In the genomic region with DNA sequence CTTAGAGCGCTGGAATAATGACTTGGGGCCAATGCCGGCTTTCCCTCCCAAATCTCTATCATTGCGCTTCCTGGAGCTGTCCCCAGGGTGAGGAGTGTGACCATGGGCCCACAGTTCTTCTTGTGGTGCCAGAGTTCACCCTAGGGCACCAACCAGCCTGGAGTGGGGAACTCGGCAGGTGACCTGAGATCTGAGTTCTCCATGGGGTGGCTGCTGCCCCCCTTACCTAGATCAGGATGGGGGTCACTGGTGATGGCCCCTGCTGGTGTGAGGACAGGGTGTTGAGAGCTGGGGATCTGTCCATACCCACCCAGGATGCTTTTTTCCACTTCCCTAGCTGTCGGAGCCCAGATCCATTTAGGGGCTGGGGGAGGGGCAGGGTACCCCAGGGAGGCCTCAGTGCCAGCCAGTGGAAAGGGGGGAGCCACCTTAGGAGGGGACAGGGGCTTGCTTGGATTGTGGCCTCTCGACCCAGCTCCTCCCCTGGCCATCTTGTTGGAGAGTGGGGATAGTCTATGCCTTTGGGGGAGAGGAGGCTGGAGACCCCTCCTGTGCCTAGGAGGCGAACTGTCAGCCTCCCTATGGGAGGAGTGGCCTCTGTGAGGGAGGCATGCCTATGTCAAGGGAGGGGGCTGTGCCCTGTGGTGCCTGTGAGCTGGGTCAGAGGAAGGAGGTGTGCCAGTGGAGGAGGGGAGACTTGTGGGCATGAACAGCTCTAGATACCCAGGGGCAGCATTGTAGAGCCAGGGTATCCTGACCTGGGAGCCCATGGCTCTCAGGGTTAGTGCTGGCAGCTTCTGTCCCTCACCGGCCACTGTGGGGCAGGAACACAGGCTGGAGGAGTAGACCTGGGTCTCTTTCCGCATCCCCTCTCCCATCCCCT, we compare ENCODE assay signal across 14 cellular contexts. TPM values are rescaled to one million over a fixed set of nuclear protein-coding genes. Genes with fewer than 3 reads are reported as not detected.
DNase-seq lines count a peak whose midpoint lies in the region; TF ChIP-seq lines count a peak whose summit lies in the region.
"Had no signal": no experiment of that assay in that cellular context is flagged by ENCODE, and none has a peak within 500 bp of the region (broad histone marks: within the 10 kb centered on the region; RNA-seq: fewer than 3 reads in every experiment).

No MANE protein-coding gene starts in this region.

- DNase-seq in T-helper 2 cell treated with Interferon-gamma antibody and Interleukin-4, amounts not matched to agents 5 μg/mL and 100 μg/mL, for 36 hours (ENCODE audit: low spot score), result no peak
- DNase-seq in T-helper 2 cell, result no peak
- no peak for DNase-seq in endodermal cell
- peak; percentile 64 for DNase-seq in sigmoid colon
- no peak for DNase-seq in NCI-H187 (lab: John Stamatoyannopoulos, UW)
- DNase-seq in glomerular visceral epithelial cell (ENCODE audit: extremely low spot score), result no peak
- DNase-seq in foreskin fibroblast, result no peak
- DNase-seq: activated naive CD4-positive, alpha-beta T cell treated with anti-CD3 and anti-CD28 coated beads for 36 hours; GOT3; kidney; NCI-H2107 had no signal

- H3K4me3 ChIP-seq in endodermal cell (ENCODE audit: low read length), result no peak overlapping the region
- no peak overlapping the region for H3K4me3 ChIP-seq in sigmoid colon
- no peak overlapping the region for H3K4me3 ChIP-seq in foreskin fibroblast (ENCODE audit: low read depth in 1 of 2, low read length in 2 of 2)

- no peaks in the 10 kb centered on the region for H3K9me3 Mint-ChIP-seq in T-helper 2 cell treated with Interferon-gamma antibody and Interleukin-4, amounts not matched to agents 5 μg/mL and 100 μg/mL, for 36 hours
- H3K9me3 Mint-ChIP-seq in IgD-negative memory B cell (no peaks in the 10 kb centered on the region), endodermal cell (no peaks in the 10 kb centered on the region)
- H3K9me3 Mint-ChIP-seq: activated naive CD4-positive, alpha-beta T cell treated with anti-CD3 and anti-CD28 coated beads for 36 hours; stimulated activated naive CD8-positive, alpha-beta T cell treated with anti-CD3 and anti-CD28 coated beads, Interleukin-15, Interleukin-2, amounts not matched to agents 100 ng/mL and 50 ng/mL, for 24 hours had no signal

- H3K36me3 Mint-ChIP-seq in T-helper 2 cell treated with Interferon-gamma antibody and Interleukin-4, amounts not matched to agents 5 μg/mL and 100 μg/mL, for 36 hours (ENCODE audit: low read depth), result no peaks in the 10 kb centered on the region
- H3K36me3 Mint-ChIP-seq in IgD-negative memory B cell (peaks cover 2% of the 10 kb centered on the region), endodermal cell (ENCODE audit: low read depth) (no peaks in the 10 kb centered on the region)

- peak overlapping the region; percentile 37 for H3K4me3 Mint-ChIP-seq in T-helper 2 cell treated with Interferon-gamma antibody and Interleukin-4, amounts not matched to agents 5 μg/mL and 100 μg/mL, for 36 hours
- H3K4me3 Mint-ChIP-seq in IgD-negative memory B cell (peak overlapping the region; percentile 58 to 89 (median 78)), endodermal cell (peak overlapping the region; percentile 26)
- H3K4me3 Mint-ChIP-seq: stimulated activated naive CD8-positive, alpha-beta T cell treated with anti-CD3 and anti-CD28 coated beads, Interleukin-15, Interleukin-2, amounts not matched to agents 100 ng/mL and 50 ng/mL, for 24 hours had no signal

- no peak overlapping the region for H3K27ac Mint-ChIP-seq in T-helper 2 cell treated with Interferon-gamma antibody and Interleukin-4, amounts not matched to agents 5 μg/mL and 100 μg/mL, for 36 hours
- peak overlapping the region in 1 of 3 donors; percentile 11 for H3K27ac Mint-ChIP-seq in IgD-negative memory B cell
- no peak overlapping the region for H3K27ac Mint-ChIP-seq in endodermal cell
- H3K27ac Mint-ChIP-seq: activated naive CD4-positive, alpha-beta T cell treated with anti-CD3 and anti-CD28 coated beads for 36 hours; stimulated activated naive CD8-positive, alpha-beta T cell treated with anti-CD3 and anti-CD28 coated beads, Interleukin-15, Interleukin-2, amounts not matched to agents 100 ng/mL and 50 ng/mL, for 24 hours had no signal

- TF ChIP-seq CTCF in endodermal cell (conservative IDR thresholded peaks at IDR 0.05) (no peak), sigmoid colon (IDR thresholded peaks at IDR 0.05) (no peak), foreskin fibroblast (IDR thresholded peaks at IDR 0.05; ENCODE audit: low read depth, low read length) (no peak)

- no peaks in the 10 kb centered on the region for H3K4me1 Mint-ChIP-seq in T-helper 2 cell treated with Interferon-gamma antibody and Interleukin-4, amounts not matched to agents 5 μg/mL and 100 μg/mL, for 36 hours (ENCODE audit: low read depth)
- H3K4me1 Mint-ChIP-seq in IgD-negative memory B cell, result peaks cover 0 to 6% (median 4%) of the 10 kb centered on the region in 3 donors
- H3K4me1 Mint-ChIP-seq in endodermal cell, result peaks cover 21% of the 10 kb centered on the region

- whole genome bisulfite sequencing in endodermal cell (ENCODE audit: insufficient coverage in 1 of 2, insufficient read length in 1 of 2), 2 experiments, result 57 to 71% methylated on average over 4 to 9 of the region's 9 CpGs
- 58 to 70% methylated on average over 9 of the region's 9 CpGs for WGBS in sigmoid colon, 2 donors

- peaks cover 69% of the 10 kb centered on the region for H3K27me3 ChIP-seq in endodermal cell (ENCODE audit: control insufficient read depth, insufficient read depth, low read length, poor library complexity, severe bottlenecking)
- peaks cover 0 to 15% (median 0%) of the 10 kb centered on the region in 3 donors for H3K27me3 ChIP-seq in sigmoid colon

- H3K27me3 Mint-ChIP-seq in T-helper 2 cell treated with Interferon-gamma antibody and Interleukin-4, amounts not matched to agents 5 μg/mL and 100 μg/mL, for 36 hours (ENCODE audit: low read depth), result peaks cover 61% of the 10 kb centered on the region
- H3K27me3 Mint-ChIP-seq in IgD-negative memory B cell (peaks cover 40% of the 10 kb centered on the region), endodermal cell (ENCODE audit: insufficient read depth) (peaks cover 81% of the 10 kb centered on the region)

- H3K9me3 ChIP-seq in endodermal cell (ENCODE audit: control insufficient read depth, low read length) (no peaks in the 10 kb centered on the region), sigmoid colon (no peaks in the 10 kb centered on the region)

- H3K36me3 ChIP-seq in endodermal cell (ENCODE audit: control insufficient read depth, insufficient read depth, low read length) (no peaks in the 10 kb centered on the region), sigmoid colon (no peaks in the 10 kb centered on the region)

- H3K27ac ChIP-seq in endodermal cell (ENCODE audit: low read depth, low read length), result no peak overlapping the region
- no peak overlapping the region for H3K27ac ChIP-seq in sigmoid colon
- H3K27ac ChIP-seq: HL-60 had no signal

- no peak for TF ChIP-seq POLR2A in sigmoid colon (IDR thresholded peaks at IDR 0.05)

- intact Hi-C loops in sigmoid colon (cut with DNase I), result loop anchor here (5.0 kb wide), 1 partner anchor 54 kb away; no protein-coding TSS in a partner anchor

- no peak overlapping the region for H3K9ac ChIP-seq in endodermal cell (ENCODE audit: extremely low read depth, low read length, poor library complexity, severe bottlenecking)

- peaks cover 9% of the 10 kb centered on the region for H3K4me1 ChIP-seq in endodermal cell (ENCODE audit: control insufficient read depth, insufficient read depth, low read length)
- H3K4me1 ChIP-seq in sigmoid colon, result peaks cover 0 to 66% (median 59%) of the 10 kb centered on the region in 4 donors

- TF ChIP-seq EP300 in sigmoid colon (IDR thresholded peaks at IDR 0.05), result no peak

RNA-seq across cellular contexts. Expression of a gene that starts 1.8 kb away (rescaled TPM):
- polyA plus RNA-seq in IgD-negative memory B cell, result not detected
- total RNA-seq in endodermal cell, result 1 to 10 TPM; 1.7 to 1.8 TPM
- 2.9 TPM for polyA plus RNA-seq in endodermal cell (2013, experiment 1 of 2)
- 2.8 TPM for polyA plus RNA-seq in endodermal cell (2013, experiment 2 of 2)
- 1 to 10 TPM in 2 of 4 donors, under 1 TPM in 2; 0.49 to 1.4 (median 0.94) TPM for total RNA-seq in sigmoid colon
- under 1 TPM in 1 of 3 donors, not detected in 2; 0.20 TPM for polyA plus RNA-seq in sigmoid colon

Comparison
In these comparisons a context has a peak if more than half of its experiments do, and no peak if none do; other contexts are left out.
1. H3K4me3 Mint-ChIP-seq: peak in every context shown above with its lines; median percentile 78 in IgD-negative memory B cell; 37 in T-helper 2 cell treated with Interferon-gamma antibody and Interleukin-4, amounts not matched to agents 5 μg/mL and 100 μg/mL, for 36 hours; 26 in endodermal cell.